9 cellular contexts compared by ENCODE assay signal in genomic region chr19:2269244-2270156, GRCh38. TPM values are rescaled to one million over a fixed set of nuclear protein-coding genes. Genes with fewer than 3 reads are reported as not detected.
DNase-seq lines count a peak whose midpoint lies in the region; ATAC-seq, FAIRE-seq and TF ChIP-seq lines count a peak whose summit lies in the region.
"Had no signal": no experiment of that assay in that cellular context is flagged by ENCODE, and none has a peak within 500 bp of the region (broad histone marks: within the 10 kb centered on the region; RNA-seq: fewer than 3 reads in every experiment).

No MANE protein-coding gene starts in this region.

- POLR2A ChIA-PET in HepG2 (lab: Yijun Ruan, JAX): interaction anchor here (2.7 kb wide), 1 partner anchor 10 kb away, joined by 10 read pairs; no protein-coding TSS in a partner anchor

- intact Hi-C loops in HepG2 (cut with micrococcal nuclease; ENCODE audit: unreplicated experiment): loop anchor here (5.0 kb wide), 1 partner anchor 32 kb away; the partner anchor contains the start of genes PLEKHJ1 and SF3A2

- in situ Hi-C loops in HepG2 (cut with HindIII; ENCODE audit: extremely low pct_ligation_motif_present, low pct_unique_long_range_greater_than_20kb): no loop called here

- TF ChIP-seq RAD21 in HepG2 (CRISPR knock-in tag; IDR thresholded peaks at IDR 0.05): peak; percentile 68; the same call in 1 of the 2 replicates

- H3K4me2 ChIP-seq in HepG2 (ENCODE audit: low read depth, low read length): peak overlapping the region; percentile 85; the same call in 1 of the 2 replicates

- TSS peak; percentile 67 for BruUV-seq in HepG2 (replicated peaks; lab: Mats Ljungman, UMichigan)

- DNase-seq in BE2C: peak; percentile 98
- DNase-seq in GM19238 (ENCODE audit: insufficient read length, low spot score): peak; percentile 99
- DNase-seq in NCI-H526 treated with DMSO at 0.1 percent for 48 hours (lab: John Stamatoyannopoulos, UW): peak; percentile 81
- DNase-seq in activated CD4-positive, alpha-beta T cell treated with anti-CD3 and anti-CD28 coated beads, Interleukin-2, amount 50 U/mL, for 1 hour: peak; percentile 99
- peak; percentile 93 for DNase-seq in dedifferentiated amniotic fluid mesenchymal stem cell (ENCODE audit: extremely low spot score)
- peak; percentile 91 for DNase-seq in HepG2 (ENCODE audit: low spot score)
- peak; percentile 98 to 99 for DNase-seq in stimulated activated CD4-positive, alpha-beta T cell treated with anti-CD3 and anti-CD28 coated beads, Interleukin-2, amount 100 ng/mL, for 48 hours

- H3K4me1 ChIP-seq in BE2C: peaks cover 18% of the 10 kb centered on the region
- H3K4me1 ChIP-seq in HepG2 (ENCODE audit: insufficient read depth, low read length): peaks cover 66% of the 10 kb centered on the region

- H3K9ac ChIP-seq in HepG2 (ENCODE audit: insufficient read depth, low read depth, low read length): peak overlapping the region; percentile 96

- no peak overlapping the region for H2AFZ ChIP-seq in HepG2 (ENCODE audit: low read length)

- TF ChIP-seq POLR2A in HepG2 (IDR thresholded peaks at IDR 0.05; ENCODE audit: insufficient read depth in 1 of 2, low read depth in 2 of 2, low read length in 2 of 2): peak; percentile 98

- H4K20me1 ChIP-seq in HepG2 (ENCODE audit: insufficient read depth, low read length): peaks cover 48% of the 10 kb centered on the region

- peak; percentile 59 for FAIRE-seq in HepG2 (lab: Jason Lieb, UNC)
- FAIRE-seq: colon had no signal

- peak overlapping the region; percentile 87 for H3K27ac ChIP-seq in HepG2 (ENCODE audit: extremely low read length, insufficient read depth, low read length)

- no peaks in the 10 kb centered on the region for H3K27me3 ChIP-seq in BE2C
- no peaks in the 10 kb centered on the region; a peak in 1 of 5 replicates for H3K27me3 ChIP-seq in HepG2 (ENCODE audit: control insufficient read depth in 1 of 2, insufficient read depth in 2 of 2, low read length in 2 of 2)

- CTCF ChIA-PET in HepG2 (lab: Yijun Ruan, JAX; ENCODE audit: low intra/inter-chr PET ratio, low total read pairs): no interaction called here

- H3K9me3 ChIP-seq in BE2C: no peaks in the 10 kb centered on the region
- H3K9me3 ChIP-seq in HepG2 (ENCODE audit: low read length): no peaks in the 10 kb centered on the region

- peak; percentile 12; the same call in 1 of the 2 replicates for TF ChIP-seq CTCF in BE2C (IDR thresholded peaks at IDR 0.05; ENCODE audit: low read depth, low read length)
- no peak for TF ChIP-seq CTCF in HepG2 (CRISPR knock-in tag; IDR thresholded peaks at IDR 0.05)

- TF ChIP-seq EP300 in HepG2 (IDR thresholded peaks at IDR 0.05; ENCODE audit: low read depth in 2 of 2, low read length in 2 of 2) (no peak), HepG2 (CRISPR knock-in tag; IDR thresholded peaks at IDR 0.05; ENCODE audit: borderline replicate concordance) (0 out of 2 replicates have a peak, but pooled peaks have one; percentile 17)

- H3K4me3 ChIP-seq in BE2C (ENCODE audit: low read depth, low read length) (peak overlapping the region; percentile 97), HepG2 (replicated peaks in 1 of 3; ENCODE audit: insufficient read depth in 1 of 3, low read depth in 2 of 3, low read length in 3 of 3) (peak overlapping the region; percentile 93 to 99 (median 96))

- ATAC-seq in HG03460 (IDR thresholded peaks at IDR 0.05; ENCODE audit: unreplicated experiment) (peak; percentile 52), HepG2 (peak; percentile 37)

- H3K36me3 ChIP-seq in BE2C: peaks cover 35% of the 10 kb centered on the region
- H3K36me3 ChIP-seq in HepG2 (replicated peaks in 1 of 2; ENCODE audit: control insufficient read depth in 1 of 2, insufficient read depth in 2 of 2, low read length in 2 of 2): peaks cover 4 to 17% of the 10 kb centered on the region in 2 experiments; a peak in 4 of 5 replicates

- H3K79me2 ChIP-seq in HepG2 (ENCODE audit: insufficient read depth, low read length): peaks cover 39% of the 10 kb centered on the region

- WGBS in HepG2 (ENCODE audit: low lambda C conversion rate): under 1% methylated on average over 27 of the region's 103 CpGs

RNA-seq across cellular contexts. Expression of gene PEAK3, which starts 12.5 kb away (rescaled TPM):
- polyA plus RNA-seq in BE2C (2012; ENCODE audit: insufficient read depth, insufficient read length, low read depth): 0.17 TPM
- not detected in 2 replicates for total RNA-seq in HepG2 (2016; rRNA removed; fragmentation: Illumina TruSeq; extraction: Trizol)
- total RNA-seq in HepG2 (2016; cell fraction: cytosol; rRNA removed; fragmentation: Illumina TruSeq; extraction: Trizol; ENCODE audit: low read depth): not detected in 2 replicates
- not detected in 2 replicates for total RNA-seq in HepG2 (2016; cell fraction: insoluble cytoplasmic fraction; rRNA removed; fragmentation: Illumina TruSeq; extraction: Trizol)
- total RNA-seq in HepG2 (2016; cell fraction: membrane; rRNA removed; fragmentation: Illumina TruSeq; extraction: Trizol): not detected in 2 replicates
- total RNA-seq in HepG2 (2016; cell fraction: nucleus; rRNA removed; fragmentation: Illumina TruSeq; extraction: Trizol): not detected in 2 replicates
- not detected in 2 replicates for polyA plus RNA-seq in HepG2 (2011; rRNA removed)
- polyA plus RNA-seq in HepG2 (2011; cell fraction: cytosol; rRNA removed): not detected in 2 replicates
- not detected in 2 replicates for polyA plus RNA-seq in HepG2 (2011; cell fraction: nucleus; rRNA removed)
- not detected in 2 replicates for polyA plus RNA-seq in HepG2 (2012)
- not detected in 2 replicates for polyA plus RNA-seq in HepG2 (2016; cell fraction: cytosol; fragmentation: Illumina TruSeq; extraction: Trizol; ENCODE audit: low read depth)
- polyA plus RNA-seq in HepG2 (2016; cell fraction: insoluble cytoplasmic fraction; fragmentation: Illumina TruSeq; extraction: Trizol; ENCODE audit: low read depth): not detected in 2 replicates
- not detected in 2 replicates for polyA plus RNA-seq in HepG2 (2016; cell fraction: membrane; fragmentation: Illumina TruSeq; extraction: Trizol; ENCODE audit: low read depth)
- polyA plus RNA-seq in HepG2 (2016; cell fraction: nucleus; fragmentation: Illumina TruSeq; extraction: Trizol; ENCODE audit: insufficient read depth, low read depth): not detected in 2 replicates
- not detected in 2 replicates for polyA minus RNA-seq in HepG2 (2011; rRNA and poly(A)+ RNA removed; ENCODE audit: low replicate concordance)
- polyA minus RNA-seq in HepG2 (2011; cell fraction: cytosol; rRNA and poly(A)+ RNA removed): not detected in 2 replicates
- not detected in 2 replicates for polyA minus RNA-seq in HepG2 (2011; cell fraction: nucleus; rRNA and poly(A)+ RNA removed)

RNA-seq across cellular contexts. Expression of gene JSRP1, which starts 13.3 kb away (rescaled TPM):
- 1.2 TPM for polyA plus RNA-seq in BE2C (2012; ENCODE audit: insufficient read depth, insufficient read length, low read depth)
- total RNA-seq in HepG2 (2016; rRNA removed; fragmentation: Illumina TruSeq; extraction: Trizol): 0.38 and 0.73 TPM in 2 replicates
- 1.1 TPM in 2 replicates for total RNA-seq in HepG2 (2016; cell fraction: cytosol; rRNA removed; fragmentation: Illumina TruSeq; extraction: Trizol; ENCODE audit: low read depth)
- 0.54 and 0.56 TPM in 2 replicates for total RNA-seq in HepG2 (2016; cell fraction: insoluble cytoplasmic fraction; rRNA removed; fragmentation: Illumina TruSeq; extraction: Trizol)
- total RNA-seq in HepG2 (2016; cell fraction: membrane; rRNA removed; fragmentation: Illumina TruSeq; extraction: Trizol): 0.96 and 1.2 TPM in 2 replicates
- total RNA-seq in HepG2 (2016; cell fraction: nucleus; rRNA removed; fragmentation: Illumina TruSeq; extraction: Trizol): 0.40 and 0.69 TPM in 2 replicates
- 0.16 and 0.39 TPM in 2 replicates for polyA plus RNA-seq in HepG2 (2011; rRNA removed)
- 0.27 and 0.36 TPM in 2 replicates for polyA plus RNA-seq in HepG2 (2011; cell fraction: cytosol; rRNA removed)
- 0.29 TPM in 1 of 2 replicates, not detected in the other for polyA plus RNA-seq in HepG2 (2011; cell fraction: nucleus; rRNA removed)
- polyA plus RNA-seq in HepG2 (2012): 0.41 and 0.44 TPM in 2 replicates
- polyA plus RNA-seq in HepG2 (2016; cell fraction: cytosol; fragmentation: Illumina TruSeq; extraction: Trizol; ENCODE audit: low read depth): 0.88 and 1.2 TPM in 2 replicates
- polyA plus RNA-seq in HepG2 (2016; cell fraction: insoluble cytoplasmic fraction; fragmentation: Illumina TruSeq; extraction: Trizol; ENCODE audit: low read depth): 0.73 and 0.80 TPM in 2 replicates
- polyA plus RNA-seq in HepG2 (2016; cell fraction: membrane; fragmentation: Illumina TruSeq; extraction: Trizol; ENCODE audit: low read depth): 0.84 and 1.0 TPM in 2 replicates
- 0.57 and 0.95 TPM in 2 replicates for polyA plus RNA-seq in HepG2 (2016; cell fraction: nucleus; fragmentation: Illumina TruSeq; extraction: Trizol; ENCODE audit: insufficient read depth, low read depth)
- not detected in 2 replicates for polyA minus RNA-seq in HepG2 (2011; rRNA and poly(A)+ RNA removed; ENCODE audit: low replicate concordance)
- not detected in 2 replicates for polyA minus RNA-seq in HepG2 (2011; cell fraction: cytosol; rRNA and poly(A)+ RNA removed)
- polyA minus RNA-seq in HepG2 (2011; cell fraction: nucleus; rRNA and poly(A)+ RNA removed): not detected in 2 replicates

RNA-seq across cellular contexts. Expression of gene AMH, which starts 20.4 kb away (rescaled TPM):
- 25.8 TPM for polyA plus RNA-seq in BE2C (2012; ENCODE audit: insufficient read depth, insufficient read length, low read depth)
- 0.18 TPM in 1 of 2 replicates, not detected in the other for total RNA-seq in HepG2 (2016; rRNA removed; fragmentation: Illumina TruSeq; extraction: Trizol)
- total RNA-seq in HepG2 (2016; cell fraction: cytosol; rRNA removed; fragmentation: Illumina TruSeq; extraction: Trizol; ENCODE audit: low read depth): not detected in 2 replicates
- total RNA-seq in HepG2 (2016; cell fraction: insoluble cytoplasmic fraction; rRNA removed; fragmentation: Illumina TruSeq; extraction: Trizol): not detected in 2 replicates
- total RNA-seq in HepG2 (2016; cell fraction: membrane; rRNA removed; fragmentation: Illumina TruSeq; extraction: Trizol): 0.09 TPM in 1 of 2 replicates, not detected in the other
- not detected in 2 replicates for total RNA-seq in HepG2 (2016; cell fraction: nucleus; rRNA removed; fragmentation: Illumina TruSeq; extraction: Trizol)
- 0.03 and 0.04 TPM in 2 replicates for polyA plus RNA-seq in HepG2 (2011; rRNA removed)
- polyA plus RNA-seq in HepG2 (2011; cell fraction: cytosol; rRNA removed): 0.05 TPM in 1 of 2 replicates, not detected in the other
- polyA plus RNA-seq in HepG2 (2011; cell fraction: nucleus; rRNA removed): 1.2 and 2.0 TPM in 2 replicates
- polyA plus RNA-seq in HepG2 (2012): 0.08 TPM in 1 of 2 replicates, not detected in the other
- 0.06 TPM in 1 of 2 replicates, not detected in the other for polyA plus RNA-seq in HepG2 (2016; cell fraction: cytosol; fragmentation: Illumina TruSeq; extraction: Trizol; ENCODE audit: low read depth)
- not detected in 2 replicates for polyA plus RNA-seq in HepG2 (2016; cell fraction: insoluble cytoplasmic fraction; fragmentation: Illumina TruSeq; extraction: Trizol; ENCODE audit: low read depth)
- not detected in 2 replicates for polyA plus RNA-seq in HepG2 (2016; cell fraction: membrane; fragmentation: Illumina TruSeq; extraction: Trizol; ENCODE audit: low read depth)
- polyA plus RNA-seq in HepG2 (2016; cell fraction: nucleus; fragmentation: Illumina TruSeq; extraction: Trizol; ENCODE audit: insufficient read depth, low read depth): 0.51 TPM in 2 replicates
- polyA minus RNA-seq in HepG2 (2011; rRNA and poly(A)+ RNA removed; ENCODE audit: low replicate concordance): 0.48 and 1.0 TPM in 2 replicates
- polyA minus RNA-seq in HepG2 (2011; cell fraction: cytosol; rRNA and poly(A)+ RNA removed): not detected in 2 replicates
- 0.62 TPM in 1 of 2 replicates, not detected in the other for polyA minus RNA-seq in HepG2 (2011; cell fraction: nucleus; rRNA and poly(A)+ RNA removed)

RNA-seq across cellular contexts. Expression of gene SF3A2, which starts 32.9 kb away (rescaled TPM):
- 329 TPM for polyA plus RNA-seq in BE2C (2012; ENCODE audit: insufficient read depth, insufficient read length, low read depth)
- 8.8 and 10.1 TPM in 2 replicates for total RNA-seq in HepG2 (2016; rRNA removed; fragmentation: Illumina TruSeq; extraction: Trizol)
- 11.7 and 13.9 TPM in 2 replicates for total RNA-seq in HepG2 (2016; cell fraction: cytosol; rRNA removed; fragmentation: Illumina TruSeq; extraction: Trizol; ENCODE audit: low read depth)
- 8.6 and 13.2 TPM in 2 replicates for total RNA-seq in HepG2 (2016; cell fraction: insoluble cytoplasmic fraction; rRNA removed; fragmentation: Illumina TruSeq; extraction: Trizol)
- 13.1 and 15.2 TPM in 2 replicates for total RNA-seq in HepG2 (2016; cell fraction: membrane; rRNA removed; fragmentation: Illumina TruSeq; extraction: Trizol)
- 16.1 and 17.8 TPM in 2 replicates for total RNA-seq in HepG2 (2016; cell fraction: nucleus; rRNA removed; fragmentation: Illumina TruSeq; extraction: Trizol)
- polyA plus RNA-seq in HepG2 (2011; rRNA removed): 7.9 and 8.6 TPM in 2 replicates
- 6.1 and 7.3 TPM in 2 replicates for polyA plus RNA-seq in HepG2 (2011; cell fraction: cytosol; rRNA removed)
- 34.7 and 47.7 TPM in 2 replicates for polyA plus RNA-seq in HepG2 (2011; cell fraction: nucleus; rRNA removed)
- 34.0 and 34.2 TPM in 2 replicates for polyA plus RNA-seq in HepG2 (2012)
- polyA plus RNA-seq in HepG2 (2016; cell fraction: cytosol; fragmentation: Illumina TruSeq; extraction: Trizol; ENCODE audit: low read depth): 12.1 and 13.8 TPM in 2 replicates
- 18.7 and 31.5 TPM in 2 replicates for polyA plus RNA-seq in HepG2 (2016; cell fraction: insoluble cytoplasmic fraction; fragmentation: Illumina TruSeq; extraction: Trizol; ENCODE audit: low read depth)
- 17.7 and 21.0 TPM in 2 replicates for polyA plus RNA-seq in HepG2 (2016; cell fraction: membrane; fragmentation: Illumina TruSeq; extraction: Trizol; ENCODE audit: low read depth)
- 46.1 and 47.0 TPM in 2 replicates for polyA plus RNA-seq in HepG2 (2016; cell fraction: nucleus; fragmentation: Illumina TruSeq; extraction: Trizol; ENCODE audit: insufficient read depth, low read depth)
- polyA minus RNA-seq in HepG2 (2011; rRNA and poly(A)+ RNA removed; ENCODE audit: low replicate concordance): 20.0 and 24.2 TPM in 2 replicates
- 16.0 and 20.6 TPM in 2 replicates for polyA minus RNA-seq in HepG2 (2011; cell fraction: cytosol; rRNA and poly(A)+ RNA removed)
- 34.1 and 34.2 TPM in 2 replicates for polyA minus RNA-seq in HepG2 (2011; cell fraction: nucleus; rRNA and poly(A)+ RNA removed)

RNA-seq across cellular contexts. Expression of gene PLEKHJ1, which starts 33.4 kb away (rescaled TPM):
- polyA plus RNA-seq in BE2C (2012; ENCODE audit: insufficient read depth, insufficient read length, low read depth): 120 TPM
- total RNA-seq in HepG2 (2016; rRNA removed; fragmentation: Illumina TruSeq; extraction: Trizol): 108 and 130 TPM in 2 replicates
- total RNA-seq in HepG2 (2016; cell fraction: cytosol; rRNA removed; fragmentation: Illumina TruSeq; extraction: Trizol; ENCODE audit: low read depth): 129 and 146 TPM in 2 replicates
- 99.2 and 143 TPM in 2 replicates for total RNA-seq in HepG2 (2016; cell fraction: insoluble cytoplasmic fraction; rRNA removed; fragmentation: Illumina TruSeq; extraction: Trizol)
- total RNA-seq in HepG2 (2016; cell fraction: membrane; rRNA removed; fragmentation: Illumina TruSeq; extraction: Trizol): 198 and 217 TPM in 2 replicates
- 72.7 and 85.2 TPM in 2 replicates for total RNA-seq in HepG2 (2016; cell fraction: nucleus; rRNA removed; fragmentation: Illumina TruSeq; extraction: Trizol)
- 70.5 and 89.7 TPM in 2 replicates for polyA plus RNA-seq in HepG2 (2011; rRNA removed)
- polyA plus RNA-seq in HepG2 (2011; cell fraction: cytosol; rRNA removed): 94.0 and 125 TPM in 2 replicates
- polyA plus RNA-seq in HepG2 (2011; cell fraction: nucleus; rRNA removed): 130 and 144 TPM in 2 replicates
- 41.8 and 57.9 TPM in 2 replicates for polyA plus RNA-seq in HepG2 (2012)
- polyA plus RNA-seq in HepG2 (2016; cell fraction: cytosol; fragmentation: Illumina TruSeq; extraction: Trizol; ENCODE audit: low read depth): 147 and 176 TPM in 2 replicates
- 97.4 and 103 TPM in 2 replicates for polyA plus RNA-seq in HepG2 (2016; cell fraction: insoluble cytoplasmic fraction; fragmentation: Illumina TruSeq; extraction: Trizol; ENCODE audit: low read depth)
- polyA plus RNA-seq in HepG2 (2016; cell fraction: membrane; fragmentation: Illumina TruSeq; extraction: Trizol; ENCODE audit: low read depth): 170 and 175 TPM in 2 replicates
- 156 and 163 TPM in 2 replicates for polyA plus RNA-seq in HepG2 (2016; cell fraction: nucleus; fragmentation: Illumina TruSeq; extraction: Trizol; ENCODE audit: insufficient read depth, low read depth)
- polyA minus RNA-seq in HepG2 (2011; rRNA and poly(A)+ RNA removed; ENCODE audit: low replicate concordance): 33.4 and 58.0 TPM in 2 replicates
- 18.1 and 22.7 TPM in 2 replicates for polyA minus RNA-seq in HepG2 (2011; cell fraction: cytosol; rRNA and poly(A)+ RNA removed)
- 23.2 and 28.0 TPM in 2 replicates for polyA minus RNA-seq in HepG2 (2011; cell fraction: nucleus; rRNA and poly(A)+ RNA removed)

Comparison
In these comparisons a context has a peak if more than half of its experiments do, and no peak if none do; other contexts are left out.
1. Peak in every context shown above with its lines: DNase-seq, ATAC-seq, H3K4me3 ChIP-seq and H3K27ac ChIP-seq.